12 cellular contexts compared by ENCODE assay signal in genomic region chr5:345404-346195, GRCh38. TPM values are rescaled to one million over a fixed set of nuclear protein-coding genes. Genes with fewer than 3 reads are reported as not detected.
DNase-seq lines count a peak whose midpoint lies in the region; TF ChIP-seq lines count a peak whose summit lies in the region.
"Had no signal": no experiment of that assay in that cellular context is flagged by ENCODE, and none has a peak within 500 bp of the region (broad histone marks: within the 10 kb centered on the region; RNA-seq: fewer than 3 reads in every experiment).

No MANE protein-coding gene starts in this region.

- H3K27me3 ChIP-seq in BLaER1 (no peaks in the 10 kb centered on the region), esophagus muscularis mucosa (peaks cover 0 to 40% (median 2%) of the 10 kb centered on the region in 4 donors)
- H3K27me3 ChIP-seq: breast epithelium had no signal

- intact Hi-C loops in activated T-helper 1 cell treated with anti-CD3 and anti-CD28 coated beads, Interleukin-12 subunit alpha, Interleukin-12 subunit beta, Interleukin-2, Interleukin-4 antibody, amounts not matched to agents 30 ng/mL and 10 ng/mL and 1 ng/mL, durations not matched to agents 14 hours and 24 hours and 36 hours (cut with micrococcal nuclease), result loop anchor here (2.0 kb wide), 1 partner anchor 13 kb away; no protein-coding TSS in a partner anchor
- intact Hi-C loops in esophagus muscularis mucosa (cut with DNase I), result no loop called here

- peak overlapping the region; percentile 13 for H3K4me3 Mint-ChIP-seq in activated T-helper 1 cell treated with anti-CD3 and anti-CD28 coated beads, Interleukin-12 subunit alpha, Interleukin-12 subunit beta, Interleukin-2, Interleukin-4 antibody, amounts not matched to agents 30 ng/mL and 10 ng/mL and 1 ng/mL, durations not matched to agents 14 hours and 24 hours and 36 hours

- peak overlapping the region; percentile 97 for H3K4me2 ChIP-seq in BLaER1

- H3K9me3 Mint-ChIP-seq in activated T-helper 1 cell treated with anti-CD3 and anti-CD28 coated beads, Interleukin-12 subunit alpha, Interleukin-12 subunit beta, Interleukin-2, Interleukin-4 antibody, amounts not matched to agents 30 ng/mL and 10 ng/mL and 1 ng/mL, durations not matched to agents 14 hours and 24 hours and 36 hours, result no peaks in the 10 kb centered on the region

- H3K9ac ChIP-seq in BLaER1, result peak overlapping the region; percentile 45; the same call in 1 of the 2 replicates

- no peak for TF ChIP-seq EP300 in esophagus muscularis mucosa (IDR thresholded peaks at IDR 0.05)

- no peaks in the 10 kb centered on the region for H4K20me1 ChIP-seq in BLaER1

- TF ChIP-seq POLR2A in esophagus muscularis mucosa (IDR thresholded peaks at IDR 0.05; ENCODE audit: low read depth), result no peak

- H3K27me3 Mint-ChIP-seq in activated T-helper 1 cell treated with anti-CD3 and anti-CD28 coated beads, Interleukin-12 subunit alpha, Interleukin-12 subunit beta, Interleukin-2, Interleukin-4 antibody, amounts not matched to agents 30 ng/mL and 10 ng/mL and 1 ng/mL, durations not matched to agents 14 hours and 24 hours and 36 hours (ENCODE audit: insufficient read depth), result no peaks in the 10 kb centered on the region

- TF ChIP-seq CTCF in GM20000 (IDR thresholded peaks at IDR 0.05; ENCODE audit: extremely low read depth, missing control alignments) (no peak), esophagus muscularis mucosa (IDR thresholded peaks at IDR 0.05) (no peak)

- H3K4me3 ChIP-seq in BLaER1 (peak overlapping the region; percentile 55), esophagus muscularis mucosa (no peak overlapping the region)
- H3K4me3 ChIP-seq: breast epithelium, left lung had no signal

- peaks cover 16% of the 10 kb centered on the region for H3K36me3 Mint-ChIP-seq in activated T-helper 1 cell treated with anti-CD3 and anti-CD28 coated beads, Interleukin-12 subunit alpha, Interleukin-12 subunit beta, Interleukin-2, Interleukin-4 antibody, amounts not matched to agents 30 ng/mL and 10 ng/mL and 1 ng/mL, durations not matched to agents 14 hours and 24 hours and 36 hours (ENCODE audit: low read depth)

- WGBS in esophagus muscularis mucosa, result 69% methylated on average over 20 of the region's 22 CpGs

- H3K27ac Mint-ChIP-seq in activated T-helper 1 cell treated with anti-CD3 and anti-CD28 coated beads, Interleukin-12 subunit alpha, Interleukin-12 subunit beta, Interleukin-2, Interleukin-4 antibody, amounts not matched to agents 30 ng/mL and 10 ng/mL and 1 ng/mL, durations not matched to agents 14 hours and 24 hours and 36 hours, result peak overlapping the region; percentile 23

- H3K9me3 ChIP-seq in BLaER1 (peaks cover 10% of the 10 kb centered on the region), esophagus muscularis mucosa (no peaks in the 10 kb centered on the region)
- H3K9me3 ChIP-seq: breast epithelium, left lung had no signal

- peaks cover 44% of the 10 kb centered on the region for H3K4me1 Mint-ChIP-seq in activated T-helper 1 cell treated with anti-CD3 and anti-CD28 coated beads, Interleukin-12 subunit alpha, Interleukin-12 subunit beta, Interleukin-2, Interleukin-4 antibody, amounts not matched to agents 30 ng/mL and 10 ng/mL and 1 ng/mL, durations not matched to agents 14 hours and 24 hours and 36 hours (ENCODE audit: low read depth)

- H3K27ac ChIP-seq in BLaER1, result peak overlapping the region; percentile 39
- H3K27ac ChIP-seq in esophagus muscularis mucosa (replicated peaks in 1 of 4), result no peak overlapping the region
- H3K27ac ChIP-seq: breast epithelium, left lung had no signal

- no peaks in the 10 kb centered on the region for H3K36me3 ChIP-seq in BLaER1
- H3K36me3 ChIP-seq in esophagus muscularis mucosa, result no peaks in the 10 kb centered on the region
- H3K36me3 ChIP-seq: breast epithelium, left lung had no signal

- H3K4me1 ChIP-seq in BLaER1, result peaks cover 57% of the 10 kb centered on the region
- peaks cover 3 to 13% (median 10%) of the 10 kb centered on the region in 4 donors for H3K4me1 ChIP-seq in esophagus muscularis mucosa
- H3K4me1 ChIP-seq: breast epithelium had no signal

- DNase-seq in GM20000 (ENCODE audit: low spot score) (peak; percentile 20), left kidney (ENCODE audit: low read depth, low spot score) (peak; percentile 47), esophagus muscularis mucosa (ENCODE audit: extremely low spot score) (no peak), RKO (ENCODE audit: low spot score) (no peak), OCI-M2 (lab: John Stamatoyannopoulos, UW; ENCODE audit: unreplicated experiment) (no peak)
- no peak for DNase-seq in activated T-helper 1 cell treated with anti-CD3 and anti-CD28 coated beads, Interleukin-12 subunit alpha, Interleukin-12 subunit beta, Interleukin-2, Interleukin-4 antibody, amounts not matched to agents 30 ng/mL and 10 ng/mL and 1 ng/mL, durations not matched to agents 14 hours and 24 hours and 36 hours (ENCODE audit: low spot score)
- DNase-seq: glutamatergic neuron, KBM-7, left lung, SHP77 treated with DMSO at 0.1 percent for 48 hours had no signal

RNA-seq across cellular contexts. Expression of gene AHRR, which starts 24.1 kb away (rescaled TPM):
- 22.7 and 23.7 TPM in 2 replicates for total RNA-seq in activated T-helper 1 cell treated with anti-CD3 and anti-CD28 coated beads, Interleukin-12 subunit alpha, Interleukin-12 subunit beta, Interleukin-2, Interleukin-4 antibody, amounts not matched to agents 30 ng/mL and 10 ng/mL and 1 ng/mL, durations not matched to agents 14 hours and 24 hours and 36 hours
- 1 to 10 TPM in 2 of 4 donors, under 1 TPM in 2; 0.33 to 5.5 (median 0.86) TPM for total RNA-seq in esophagus muscularis mucosa

Comparison
In these comparisons a context has a peak if more than half of its experiments do, and no peak if none do; other contexts are left out.
1. DNase-seq: peak in GM20000 (single experiment) and left kidney (single experiment); none in activated T-helper 1 cell treated with anti-CD3 and anti-CD28 coated beads, Interleukin-12 subunit alpha, Interleukin-12 subunit beta, Interleukin-2, Interleukin-4 antibody, amounts not matched to agents 30 ng/mL and 10 ng/mL and 1 ng/mL, durations not matched to agents 14 hours and 24 hours and 36 hours (single experiment), esophagus muscularis mucosa (single experiment), RKO (single experiment) and OCI-M2 (single experiment).